In genomic region chr5:100903036-100903887, GRCh38 we compare ENCODE assay signal across 8 cellular contexts. TPM values are rescaled to one million over a fixed set of nuclear protein-coding genes. Genes with fewer than 3 reads are reported as not detected.
DNase-seq lines count a peak whose midpoint lies in the region; ATAC-seq and TF ChIP-seq lines count a peak whose summit lies in the region.

Gene ST8SIA4 (minus strand): TSS chr5:100903282. CDS start chr5:100902955, 327 bp downstream.

- ATAC-seq in GM21526 (IDR thresholded peaks at IDR 0.05; ENCODE audit: low FRiP score, unreplicated experiment), result peak; percentile 73
- no peak for ATAC-seq in omental fat pad (ENCODE audit: low FRiP score)

- H3K9me3 Mint-ChIP-seq in Caco-2 (ENCODE audit: unreplicated experiment), result no peaks in the 10 kb centered on the region

- BruUV-seq in Caco-2 (replicated peaks; lab: Mats Ljungman, UMichigan), result no TSS peak

- intact Hi-C loops in Caco-2 (cut with micrococcal nuclease; ENCODE audit: unreplicated experiment), result loop anchor here (10.0 kb wide), 1 partner anchor 418 kb away; no protein-coding TSS in a partner anchor

- TF ChIP-seq CTCF in Caco-2 (IDR thresholded peaks at IDR 0.05; ENCODE audit: insufficient read depth in 1 of 2, low read depth in 1 of 2, low read length in 1 of 2, severe bottlenecking in 1 of 2, unreplicated experiment in 1 of 2), result no peak
- no peak for TF ChIP-seq CTCF in omental fat pad (IDR thresholded peaks at IDR 0.05)

- CTCF ChIA-PET in Caco-2 (lab: Charles Lee), result no interaction called here

- 0 out of 2 replicates have a peak, but pooled peaks cover 4% of the 10 kb centered on the region for H3K4me1 ChIP-seq in Caco-2

- peak within 1 kb of the TSS; percentile 29 for H3K4me3 Mint-ChIP-seq in Caco-2 (ENCODE audit: unreplicated experiment)

- no peak within 1 kb of the TSS for H3K27ac Mint-ChIP-seq in Caco-2 (ENCODE audit: unreplicated experiment)

- H3K36me3 Mint-ChIP-seq in Caco-2 (ENCODE audit: insufficient read depth, unreplicated experiment), result no peaks in the 10 kb centered on the region

- no peak within 1 kb of the TSS for H3K4me3 ChIP-seq in Caco-2 (ENCODE audit: low read depth, low read length)

- H3K27me3 ChIP-seq in Caco-2 (replicated peaks; ENCODE audit: control insufficient read depth, insufficient read depth, low read length), result no peaks in the 10 kb centered on the region; the same call in 1 of the 2 replicates

- H3K36me3 ChIP-seq in Caco-2 (ENCODE audit: control insufficient read depth, insufficient read depth, low read length), result no peaks in the 10 kb centered on the region

- POLR2A ChIA-PET in Caco-2 (lab: Charles Lee), result no interaction called here

- no peaks in the 10 kb centered on the region for H3K4me1 Mint-ChIP-seq in Caco-2 (ENCODE audit: low read depth, unreplicated experiment)

- no peaks in the 10 kb centered on the region for H3K9me3 ChIP-seq in Caco-2

- DNase-seq in Caco-2, result no peak
- peak; percentile 24 for DNase-seq in KG1 (lab: John Stamatoyannopoulos, UW)
- peak; percentile 84 for DNase-seq in SHP77 treated with DMSO at 0.1 percent for 48 hours (lab: John Stamatoyannopoulos, UW)
- DNase-seq in activated gamma-delta T cell treated with anti-CD3 and anti-CD28 coated beads, Interleukin-2, amount 50 U/mL, for 16 hours (ENCODE audit: low read depth), result peak; percentile 88
- peak; percentile 89 for DNase-seq in glomerular visceral epithelial cell (ENCODE audit: extremely low spot score)
- DNase-seq in omental fat pad (ENCODE audit: low spot score), result peak; percentile 40
- peak; percentile 72 for DNase-seq in superior temporal gyrus (ENCODE audit: extremely low spot score)

- peaks cover 2% of the 10 kb centered on the region for H3K27me3 Mint-ChIP-seq in Caco-2 (ENCODE audit: insufficient read depth, unreplicated experiment)

RNA-seq across cellular contexts. Expression of gene ST8SIA4, which starts in this region (rescaled TPM):
- total RNA-seq in Caco-2 (2022) (0.61 and 0.72 TPM in 2 replicates), omental fat pad (10 to 100 TPM in 2 of 4 donors, 1 to 10 TPM in 2; 4.2 to 23.5 (median 9.4) TPM)

Comparison
In these comparisons a context has a peak if more than half of its experiments do, and no peak if none do; other contexts are left out.
1. DNase-seq: peak in KG1 (single experiment), SHP77 treated with DMSO at 0.1 percent for 48 hours (single experiment), activated gamma-delta T cell treated with anti-CD3 and anti-CD28 coated beads, Interleukin-2, amount 50 U/mL, for 16 hours (single experiment), glomerular visceral epithelial cell (single experiment), omental fat pad (single experiment) and superior temporal gyrus (single experiment); none in Caco-2 (0 of 2).